8 cellular contexts compared by ENCODE assay signal in the genomic region with DNA sequence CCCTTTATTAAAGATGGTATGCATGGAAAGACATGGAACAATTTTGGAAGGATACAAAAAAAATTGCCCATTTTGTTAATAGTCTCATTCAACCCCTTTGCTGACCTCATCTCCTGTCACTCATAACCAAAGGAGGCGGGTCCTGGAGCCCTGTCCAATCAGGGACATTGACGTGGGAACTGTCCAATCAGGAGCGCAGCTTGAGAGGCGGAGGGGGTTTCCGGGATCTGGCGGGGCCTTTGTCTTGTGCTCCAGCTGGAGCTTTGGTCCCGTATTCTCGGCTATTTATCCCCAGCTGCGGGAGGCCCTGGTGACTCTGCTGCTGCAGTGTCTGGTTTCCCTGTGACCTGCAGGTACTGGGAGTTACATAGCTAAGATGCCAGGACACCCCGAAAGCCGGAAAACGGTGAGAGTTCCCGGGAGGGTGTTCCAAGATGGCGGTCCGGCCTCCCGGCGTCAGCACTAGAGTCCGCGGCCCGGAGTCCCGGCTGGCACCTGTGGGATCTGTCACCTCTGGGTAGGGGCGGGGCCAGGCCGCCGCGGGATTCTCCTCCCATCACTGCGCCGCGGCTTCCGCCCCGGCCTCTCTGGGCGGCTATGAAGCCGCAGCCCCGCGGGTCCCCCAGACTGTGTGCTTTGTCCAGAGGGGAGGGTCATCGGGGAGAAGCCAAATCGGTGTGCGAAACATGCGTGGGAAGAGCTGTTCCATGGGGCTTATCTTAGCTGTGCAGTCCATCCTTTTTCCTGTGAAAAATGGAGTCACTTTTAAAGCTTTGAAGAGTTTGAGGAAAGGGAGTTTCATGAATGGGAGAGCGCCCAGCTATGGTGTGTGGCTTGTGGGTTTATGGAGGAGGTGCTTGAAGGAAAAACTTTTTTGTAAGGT. TPM values are rescaled to one million over a fixed set of nuclear protein-coding genes. Genes with fewer than 3 reads are reported as not detected.
DNase-seq lines count a peak whose midpoint lies in the region; ATAC-seq and TF ChIP-seq lines count a peak whose summit lies in the region.

A gene (plus strand): TSS at position 238 of the 883 bp plus-strand sequence. CDS start 87,436 bp downstream, outside the sequence.

- H3F3A ChIP-seq in DOHH2 (ENCODE audit: control insufficient read depth, insufficient read depth) (no peaks in the 10 kb centered on the region), GM23338 (replicated peaks; ENCODE audit: low read depth) (no peaks in the 10 kb centered on the region)

- peak within 1 kb of the TSS; percentile 77 for H3K27ac ChIP-seq in DOHH2 (ENCODE audit: low read depth, low read length)
- H3K27ac ChIP-seq in GM23338 (ENCODE audit: low read depth), result peak within 1 kb of the TSS; percentile 89
- peak within 1 kb of the TSS; percentile 93 for H3K27ac ChIP-seq in fibroblast of lung (ENCODE audit: insufficient read depth, low read length)

- H3K9me3 Mint-ChIP-seq in GM23338 (peaks cover 24% of the 10 kb centered on the region), naive B cell (peaks cover 0 to 10% (median 3%) of the 10 kb centered on the region in 7 donors)
- peaks cover 4% of the 10 kb centered on the region for H3K9me3 Mint-ChIP-seq in stimulated activated effector memory CD8-positive, alpha-beta T cell treated with anti-CD3 and anti-CD28 coated beads, Interleukin-12 subunit alpha, Interleukin-12 subunit beta, amount 100 ng/mL, for 72 hours

- peaks cover 45% of the 10 kb centered on the region for H3K79me2 ChIP-seq in DOHH2 (ENCODE audit: control insufficient read depth, low read length)
- H3K79me2 ChIP-seq in GM23338 (replicated peaks; ENCODE audit: insufficient read depth), result peaks cover 48% of the 10 kb centered on the region
- peaks cover 6% of the 10 kb centered on the region for H3K79me2 ChIP-seq in fibroblast of lung (ENCODE audit: control insufficient read depth, insufficient read depth, low read length)

- H3K27me3 ChIP-seq in DOHH2 (ENCODE audit: control insufficient read depth, low read length) (no peaks in the 10 kb centered on the region), GM23338 (ENCODE audit: insufficient read depth) (no peaks in the 10 kb centered on the region), fibroblast of lung (ENCODE audit: control insufficient read depth, insufficient read depth, low read length) (no peaks in the 10 kb centered on the region)

- H3K9me2 ChIP-seq in DOHH2 (replicated peaks; ENCODE audit: control insufficient read depth, low read length), result no peaks in the 10 kb centered on the region
- no peaks in the 10 kb centered on the region; the same call in 1 of the 2 replicates for H3K9me2 ChIP-seq in GM23338 (ENCODE audit: insufficient read depth)

- peaks cover 15% of the 10 kb centered on the region for H3K27me3 Mint-ChIP-seq in GM23338 (ENCODE audit: insufficient read depth, low read depth, poor library complexity)
- peaks cover 28 to 33% (median 32%) of the 10 kb centered on the region in 3 donors for H3K27me3 Mint-ChIP-seq in naive B cell

- H3K4me1 Mint-ChIP-seq in GM23338 (peaks cover 18% of the 10 kb centered on the region), naive B cell (peaks cover 36 to 63% (median 60%) of the 10 kb centered on the region in 3 donors)
- peaks cover 45% of the 10 kb centered on the region for H3K4me1 Mint-ChIP-seq in stimulated activated effector memory CD8-positive, alpha-beta T cell treated with anti-CD3 and anti-CD28 coated beads, Interleukin-12 subunit alpha, Interleukin-12 subunit beta, amount 100 ng/mL, for 72 hours

- H3K36me3 Mint-ChIP-seq in GM23338 (ENCODE audit: low read depth) (peaks cover 16% of the 10 kb centered on the region), naive B cell (peaks cover 5 to 25% of the 10 kb centered on the region in 2 donors)
- H3K36me3 Mint-ChIP-seq in stimulated activated effector memory CD8-positive, alpha-beta T cell treated with anti-CD3 and anti-CD28 coated beads, Interleukin-12 subunit alpha, Interleukin-12 subunit beta, amount 100 ng/mL, for 72 hours, result peaks cover 9% of the 10 kb centered on the region

- H3K4me2 ChIP-seq in DOHH2 (ENCODE audit: low read length) (peak within 1 kb of the TSS; percentile 76), GM23338 (peak within 1 kb of the TSS; percentile 85), fibroblast of lung (ENCODE audit: extremely low read depth, insufficient read depth, low read length) (peak within 1 kb of the TSS; percentile 83)

- H3K27ac Mint-ChIP-seq in GM23338, result peak within 1 kb of the TSS; percentile 99
- peak within 1 kb of the TSS; percentile 97 to 99 (median 98) for H3K27ac Mint-ChIP-seq in naive B cell
- peak within 1 kb of the TSS; percentile 98 for H3K27ac Mint-ChIP-seq in stimulated activated effector memory CD8-positive, alpha-beta T cell treated with anti-CD3 and anti-CD28 coated beads, Interleukin-12 subunit alpha, Interleukin-12 subunit beta, amount 100 ng/mL, for 72 hours

- peak within 1 kb of the TSS; percentile 84 for H3K4me3 ChIP-seq in DOHH2 (ENCODE audit: low read length)
- H3K4me3 ChIP-seq in GM23338, result peak within 1 kb of the TSS; percentile 77
- peak within 1 kb of the TSS; percentile 88 to 98 (median 95) for H3K4me3 ChIP-seq in fibroblast of lung (replicated peaks in 1 of 4; ENCODE audit: control extremely low read depth in 1 of 4, insufficient read depth in 1 of 4, low read depth in 3 of 4, low read length in 4 of 4)

- peak within 1 kb of the TSS; percentile 93 for H3K4me3 Mint-ChIP-seq in GM23338
- peak within 1 kb of the TSS; percentile 95 to 99 (median 97) for H3K4me3 Mint-ChIP-seq in naive B cell
- peak within 1 kb of the TSS; percentile 94 for H3K4me3 Mint-ChIP-seq in stimulated activated effector memory CD8-positive, alpha-beta T cell treated with anti-CD3 and anti-CD28 coated beads, Interleukin-12 subunit alpha, Interleukin-12 subunit beta, amount 100 ng/mL, for 72 hours

- peaks cover 11% of the 10 kb centered on the region for H3K36me3 ChIP-seq in DOHH2 (ENCODE audit: control insufficient read depth, low read length)
- H3K36me3 ChIP-seq in GM23338 (ENCODE audit: insufficient read depth), result no peaks in the 10 kb centered on the region
- H3K36me3 ChIP-seq in fibroblast of lung (ENCODE audit: control insufficient read depth, insufficient read depth, low read length), result no peaks in the 10 kb centered on the region

- TF ChIP-seq CTCF in DOHH2 (IDR thresholded peaks at IDR 0.05; ENCODE audit: low read depth, low read length, poor library complexity, severe bottlenecking), result no peak
- no peak for TF ChIP-seq CTCF in GM23338 (conservative IDR thresholded peaks at IDR 0.05; ENCODE audit: low read depth in 2 of 2)
- TF ChIP-seq CTCF in fibroblast of lung (conservative IDR thresholded peaks at IDR 0.05 in 1 of 2, IDR thresholded peaks at IDR 0.05 in 1 of 2; ENCODE audit: low read depth in 1 of 2, low read length in 2 of 2), result no peak

- H3K9me3 ChIP-seq in DOHH2 (ENCODE audit: control insufficient read depth, insufficient read depth, low read length), result peaks cover 3% of the 10 kb centered on the region
- H3K9me3 ChIP-seq in fibroblast of lung (ENCODE audit: control insufficient read depth, insufficient read depth, low read depth, low read length), result no peaks in the 10 kb centered on the region

- H4K20me1 ChIP-seq in DOHH2 (ENCODE audit: control insufficient read depth, insufficient read depth, low read depth, low read length) (no peaks in the 10 kb centered on the region), GM23338 (replicated peaks; ENCODE audit: insufficient read depth) (peaks cover 22% of the 10 kb centered on the region), fibroblast of lung (ENCODE audit: control insufficient read depth, extremely low read depth, insufficient read depth, low read length) (no peaks in the 10 kb centered on the region)

- ATAC-seq in GM23338, result peak; percentile 96
- ATAC-seq in naive B cell (ENCODE audit: low read depth in 2 of 2), result peak; percentile 88 to 89
- peak; percentile 93 for ATAC-seq in stimulated activated effector memory CD8-positive, alpha-beta T cell treated with anti-CD3 and anti-CD28 coated beads, Interleukin-12 subunit alpha, Interleukin-12 subunit beta, amount 100 ng/mL, for 72 hours

- H2AFZ ChIP-seq in GM23338, result peak within 1 kb of the TSS; percentile 90; the same call in 1 of the 2 replicates
- H2AFZ ChIP-seq in fibroblast of lung (ENCODE audit: low read length), result peak within 1 kb of the TSS; percentile 99

- DNase-seq in GM23338 (ENCODE audit: low spot score), result peak; percentile 97
- peak; percentile 48 to 69 for DNase-seq in Kasumi-1 (lab: John Stamatoyannopoulos, UW)
- DNase-seq in RKO (ENCODE audit: low spot score), result peak; percentile 95
- DNase-seq in activated T-helper 1 cell treated with anti-CD3 and anti-CD28 coated beads, Interleukin-2, amount 50 U/mL, for 16 hours (ENCODE audit: low read depth in 1 of 2, low spot score in 1 of 2), result peak; percentile 58 to 75
- peak; percentile 91 to 93 for DNase-seq in fibroblast of lung (ENCODE audit: low read depth in 2 of 2)
- DNase-seq in naive B cell, result peak; percentile 89
- peak; percentile 76 to 95 for DNase-seq in stimulated activated effector memory CD8-positive, alpha-beta T cell treated with anti-CD3 and anti-CD28 coated beads, Interleukin-12 subunit alpha, Interleukin-12 subunit beta, amount 100 ng/mL, for 72 hours (ENCODE audit: low spot score in 2 of 2)

- peak within 1 kb of the TSS; percentile 92 for H3K9ac ChIP-seq in fibroblast of lung (ENCODE audit: insufficient read depth, low read length)

- peaks cover 20% of the 10 kb centered on the region for H3K4me1 ChIP-seq in DOHH2 (ENCODE audit: control insufficient read depth, low read length)
- H3K4me1 ChIP-seq in GM23338 (ENCODE audit: insufficient read depth), result peaks cover 5% of the 10 kb centered on the region; the same call in 1 of the 2 replicates
- no peaks in the 10 kb centered on the region for H3K4me1 ChIP-seq in fibroblast of lung (ENCODE audit: control insufficient read depth, extremely low read depth, insufficient read depth, low read length)

TF ChIP-seq in GM23338, 12 proteins besides CTCF, POLR2A, EP300 and RAD21 (continues in another document):
- peak; percentile 70 for TF ChIP-seq POLR2AphosphoS5 (IDR thresholded peaks at IDR 0.05; ENCODE audit: low read depth)

RNA-seq across cellular contexts. Expression of the gene that starts here (rescaled TPM):
- 45.9 and 60.0 TPM in 2 replicates for total RNA-seq in GM23338 (2014; rRNA removed; shearing (Covaris generic))
- polyA plus RNA-seq in GM23338 (2016; fragmentation: Nextera tagmentation; extraction: Ambion mirVana) (8.2 and 8.6 TPM in 2 replicates), fibroblast of lung (2.2 and 2.8 TPM in 2 replicates), naive B cell (ENCODE audit: low read depth in 6 of 6) (10 to 100 TPM in 5 of 6 donors, 1 to 10 TPM in 1; 6.5 to 19.5 (median 14.4) TPM)
- total RNA-seq in fibroblast of lung, result 5.6 and 7.3 TPM in 2 replicates
- 1.2 and 1.5 TPM in 2 replicates for polyA plus RNA-seq in fibroblast of lung (2012)
- polyA minus RNA-seq in fibroblast of lung (ENCODE audit: low replicate concordance), result 0.20 and 8.4 TPM in 2 replicates

Comparison
In these comparisons a context has a peak if more than half of its experiments do, and no peak if none do; other contexts are left out.
1. Peak in every context shown above with its lines: DNase-seq, ATAC-seq, H3K4me3 ChIP-seq and H3K27ac ChIP-seq.